In genomic region chr2:126885701-126886121, GRCh38 we compare ENCODE assay signal across 13 cellular contexts. TPM values are rescaled to one million over a fixed set of nuclear protein-coding genes. Genes with fewer than 3 reads are reported as not detected.
A peak's percentile ranks its signal among the peaks of the same experiment; 100 is the strongest.
DNase-seq lines count a peak whose midpoint lies in the region; ATAC-seq, FAIRE-seq and TF ChIP-seq lines count a peak whose summit lies in the region.
"Had no signal": no experiment of that assay in that cellular context is flagged by ENCODE, and none has a peak within 500 bp of the region (broad histone marks: within the 10 kb centered on the region; RNA-seq: fewer than 3 reads in every experiment).

No MANE protein-coding gene starts in this region.

- peaks cover 25% of the 10 kb centered on the region for H3K27me3 Mint-ChIP-seq in chondrocyte (ENCODE audit: low read depth)
- H3K27me3 Mint-ChIP-seq in activated CD4-positive, alpha-beta T cell treated with anti-CD3 and anti-CD28 coated beads for 36 hours = peaks cover 12% of the 10 kb centered on the region

- no peaks in the 10 kb centered on the region for H3K9me3 Mint-ChIP-seq in chondrocyte (ENCODE audit: low read depth)
- no peaks in the 10 kb centered on the region for H3K9me3 Mint-ChIP-seq in activated CD4-positive, alpha-beta T cell treated with anti-CD3 and anti-CD28 coated beads for 36 hours (ENCODE audit: low read depth)

- POLR2A ChIA-PET in activated CD4-positive, alpha-beta T cell treated with anti-CD3 and anti-CD28 coated beads for 36 hours (lab: Charles Lee) = interaction anchor here (0.7 kb wide), 1 partner anchor 197 kb away, joined by 3 read pairs; no protein-coding TSS in a partner anchor
- POLR2A ChIA-PET in RWPE1 (lab: Yijun Ruan, JAX; ENCODE audit: low non-redundant PET) = no interaction called here

- peak overlapping the region in 2 of 3 donors; percentile 43 to 51 for H3K4me3 ChIP-seq in skeletal muscle tissue (ENCODE audit: low read length in 3 of 3)
- H3K4me3 ChIP-seq: SJCRH30 had no signal

- H3K9ac ChIP-seq in skeletal muscle tissue (ENCODE audit: low read depth in 1 of 3, low read length in 3 of 3) = peak overlapping the region in 1 of 3 donors; percentile 16

- peak; percentile 14 for ATAC-seq in GM18502 (IDR thresholded peaks at IDR 0.05; ENCODE audit: poor library complexity, unreplicated experiment)
- no peak for ATAC-seq in activated CD4-positive, alpha-beta T cell treated with anti-CD3 and anti-CD28 coated beads for 36 hours
- ATAC-seq in GM19455 (IDR thresholded peaks at IDR 0.05; ENCODE audit: unreplicated experiment) = no peak

- FAIRE-seq in H54 (lab: Jason Lieb, UNC) = no peak

- H3K36me3 Mint-ChIP-seq in chondrocyte (ENCODE audit: low read depth) = no peaks in the 10 kb centered on the region
- H3K36me3 Mint-ChIP-seq in activated CD4-positive, alpha-beta T cell treated with anti-CD3 and anti-CD28 coated beads for 36 hours (ENCODE audit: low read depth) = no peaks in the 10 kb centered on the region

- TF ChIP-seq CTCF in chondrocyte (IDR thresholded peaks at IDR 0.05) = no peak
- TF ChIP-seq CTCF in RWPE1 (conservative IDR thresholded peaks at IDR 0.05; ENCODE audit: low read depth) = no peak

- H3K27ac Mint-ChIP-seq in chondrocyte (ENCODE audit: unreplicated experiment) = no peak overlapping the region
- no peak overlapping the region for H3K27ac Mint-ChIP-seq in activated CD4-positive, alpha-beta T cell treated with anti-CD3 and anti-CD28 coated beads for 36 hours

- CTCF ChIA-PET in activated CD4-positive, alpha-beta T cell treated with anti-CD3 and anti-CD28 coated beads for 36 hours (lab: Charles Lee) = interaction anchor here (0.7 to 1.4 kb wide), 7 partner anchors 9 to 360 kb away, joined by 3 to 8 read pairs (median 3); no protein-coding TSS in a partner anchor
- CTCF ChIA-PET in RWPE1 (lab: Yijun Ruan, JAX) = interaction anchor here (0.9 to 1.5 kb wide), 4 partner anchors 43 to 285 kb away, joined by 3 to 8 read pairs (median 3); no protein-coding TSS in a partner anchor

- peaks cover 7% of the 10 kb centered on the region for H3K4me1 Mint-ChIP-seq in chondrocyte (ENCODE audit: low read depth)
- peaks cover 7% of the 10 kb centered on the region for H3K4me1 Mint-ChIP-seq in activated CD4-positive, alpha-beta T cell treated with anti-CD3 and anti-CD28 coated beads for 36 hours

- DNase-seq in chondrocyte (ENCODE audit: low spot score) = peak; percentile 82
- peak; percentile 42 for DNase-seq in kidney tubule cell (ENCODE audit: low spot score)
- no peak for DNase-seq in H54 (ENCODE audit: insufficient read length, low spot score)
- no peak for DNase-seq in activated CD4-positive, alpha-beta T cell treated with anti-CD3 and anti-CD28 coated beads for 36 hours
- no peak for DNase-seq in RWPE1 (ENCODE audit: low spot score)
- DNase-seq: DND-41, NCI-H1436 treated with DMSO at 0.1 percent for 48 hours, SJCRH30 had no signal

- H3K36me3 ChIP-seq in skeletal muscle tissue (ENCODE audit: control insufficient read depth in 3 of 3, insufficient read depth in 3 of 3, low read length in 3 of 3) = no peaks in the 10 kb centered on the region
- H3K36me3 ChIP-seq: SJCRH30 had no signal

- intact Hi-C loops in activated CD4-positive, alpha-beta T cell treated with anti-CD3 and anti-CD28 coated beads for 36 hours (cut with DNase I, micrococcal nuclease) = loop anchor here (2.0 to 5.0 kb wide), 3 partner anchors 87 to 357 kb away; no protein-coding TSS in a partner anchor

- no peak overlapping the region for H3K27ac ChIP-seq in skeletal muscle tissue (ENCODE audit: low read depth, low read length)
- no peak overlapping the region for H3K27ac ChIP-seq in RWPE1
- H3K27ac ChIP-seq: SJCRH30 had no signal

- TF ChIP-seq POLR2A in H54 (IDR thresholded peaks at IDR 0.05; ENCODE audit: low read depth, low read length) = no peak

- peak overlapping the region; percentile 28 for H3K4me3 Mint-ChIP-seq in chondrocyte (ENCODE audit: unreplicated experiment)
- H3K4me3 Mint-ChIP-seq in activated CD4-positive, alpha-beta T cell treated with anti-CD3 and anti-CD28 coated beads for 36 hours = no peak overlapping the region

- peaks cover 7 to 9% (median 7%) of the 10 kb centered on the region in 3 donors for H3K4me1 ChIP-seq in skeletal muscle tissue (ENCODE audit: control insufficient read depth in 3 of 3, insufficient read depth in 3 of 3, low read length in 3 of 3)
- H3K4me1 ChIP-seq: SJCRH30 had no signal

- H3K9me3 ChIP-seq in skeletal muscle tissue (ENCODE audit: control insufficient read depth in 3 of 3, low read length in 3 of 3) = no peaks in the 10 kb centered on the region
- H3K9me3 ChIP-seq: SJCRH30 had no signal

- peaks cover 9 to 28% (median 22%) of the 10 kb centered on the region in 3 donors for H3K27me3 ChIP-seq in skeletal muscle tissue (ENCODE audit: control insufficient read depth in 3 of 3, insufficient read depth in 3 of 3, low read length in 3 of 3)
- H3K27me3 ChIP-seq: SJCRH30 had no signal

RNA-seq across cellular contexts. Expression of gene TEX51, which starts 13.0 kb away (rescaled TPM):
- not detected in 3 replicates for total RNA-seq in chondrocyte
- not detected for total RNA-seq in skeletal muscle tissue
- total RNA-seq in activated CD4-positive, alpha-beta T cell treated with anti-CD3 and anti-CD28 coated beads for 36 hours = not detected
- total RNA-seq: activated CD8-positive, alpha-beta memory T cell treated with anti-CD3 and anti-CD28 coated beads for 36 hours; dermis blood vessel endothelial cell; SJCRH30 had no signal

Comparison
In these comparisons a context has a peak if more than half of its experiments do, and no peak if none do; other contexts are left out.
1. DNase-seq: peak in chondrocyte (single experiment) and kidney tubule cell (single experiment); none in H54 (single experiment), activated CD4-positive, alpha-beta T cell treated with anti-CD3 and anti-CD28 coated beads for 36 hours (single experiment) and RWPE1 (single experiment).